Comparison of ENCODE assay signal across 1 cellular context in the genomic region with DNA sequence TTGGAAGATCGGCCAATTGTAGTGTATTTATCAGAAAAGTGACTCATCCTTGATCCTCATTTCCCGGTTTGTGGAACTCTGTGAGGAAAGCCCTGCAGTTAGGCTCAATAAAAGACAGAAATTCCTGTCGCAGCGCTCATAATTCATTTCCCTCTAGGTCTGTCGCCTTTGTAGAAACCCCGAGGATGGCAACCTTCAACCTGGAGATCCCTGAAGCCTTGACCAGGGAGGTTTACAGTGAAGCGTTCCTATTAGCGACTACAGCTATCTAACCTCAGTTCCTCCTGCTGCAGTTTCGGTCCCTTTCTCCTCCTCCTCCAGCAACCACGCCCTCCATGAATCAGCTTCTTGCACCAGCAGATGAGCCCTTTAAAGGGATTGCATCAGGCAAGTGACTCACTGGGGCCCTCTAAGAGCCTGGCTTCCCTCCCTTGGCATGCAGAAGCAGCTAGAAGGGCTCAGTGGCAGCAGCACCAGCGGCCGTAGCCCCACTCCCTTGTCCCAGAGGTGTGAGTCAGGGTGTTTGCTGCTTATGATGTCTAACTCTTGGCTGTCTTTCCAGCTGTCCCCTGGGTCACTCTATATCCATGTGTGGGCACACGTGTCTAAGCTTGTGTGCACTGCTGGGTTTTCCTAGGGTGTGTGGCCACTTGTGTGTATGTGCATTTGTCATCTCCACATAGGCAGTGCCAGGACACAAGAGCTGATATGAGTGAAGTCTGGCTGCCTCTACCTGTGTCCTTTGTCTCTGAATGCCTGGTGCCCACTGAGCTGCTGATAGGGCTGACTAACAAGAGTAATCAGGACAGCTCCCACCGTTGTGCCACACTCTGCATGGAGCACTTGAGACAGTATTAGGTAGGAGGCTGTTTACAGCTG.
TF ChIP-seq lines count a peak whose summit lies in the region.

No MANE protein-coding gene starts in this region.

TF ChIP-seq in Ishikawa, 13 proteins besides CTCF, POLR2A, EP300 and RAD21:
- TF ChIP-seq NFIC (IDR thresholded peaks at IDR 0.05) = peak; percentile 71
- peak; percentile 54; the same call in 1 of the 2 replicates for TF ChIP-seq YY1 (IDR thresholded peaks at IDR 0.05; ENCODE audit: low read depth)
- TF ChIP-seq FOXM1 (IDR thresholded peaks at IDR 0.05; ENCODE audit: borderline replicate concordance, low read depth) = peak; percentile 15; the same call in 1 of the 2 replicates
- no peak for TF ChIP-seq TAF1 (IDR thresholded peaks at IDR 0.05; ENCODE audit: low read depth)
- TF ChIP-seq TCF12 (IDR thresholded peaks at IDR 0.05; ENCODE audit: low read depth) = peak; percentile 81
- TF ChIP-seq CEBPB (IDR thresholded peaks at IDR 0.05) = peak; percentile 99
- peak; percentile 88 for TF ChIP-seq MAX (IDR thresholded peaks at IDR 0.05)
- no peak for TF ChIP-seq EGR1 (IDR thresholded peaks at IDR 0.05)
- peak; percentile 79 for TF ChIP-seq TEAD4 (IDR thresholded peaks at IDR 0.05)
- no peak for TF ChIP-seq ZBTB7A (IDR thresholded peaks at IDR 0.05; ENCODE audit: low read depth)
- TF ChIP-seq CREB1 (IDR thresholded peaks at IDR 0.05; ENCODE audit: low read depth) = no peak
- TF ChIP-seq, protein P1, sequence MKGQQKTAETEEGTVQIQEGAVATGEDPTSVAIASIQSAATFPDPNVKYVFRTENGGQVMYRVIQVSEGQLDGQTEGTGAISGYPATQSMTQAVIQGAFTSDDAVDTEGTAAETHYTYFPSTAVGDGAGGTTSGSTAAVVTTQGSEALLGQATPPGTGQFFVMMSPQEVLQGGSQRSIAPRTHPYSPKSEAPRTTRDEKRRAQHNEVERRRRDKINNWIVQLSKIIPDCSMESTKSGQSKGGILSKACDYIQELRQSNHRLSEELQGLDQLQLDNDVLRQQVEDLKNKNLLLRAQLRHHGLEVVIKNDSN (IDR thresholded peaks at IDR 0.05) = no peak
- TF ChIP-seq, protein P2, sequence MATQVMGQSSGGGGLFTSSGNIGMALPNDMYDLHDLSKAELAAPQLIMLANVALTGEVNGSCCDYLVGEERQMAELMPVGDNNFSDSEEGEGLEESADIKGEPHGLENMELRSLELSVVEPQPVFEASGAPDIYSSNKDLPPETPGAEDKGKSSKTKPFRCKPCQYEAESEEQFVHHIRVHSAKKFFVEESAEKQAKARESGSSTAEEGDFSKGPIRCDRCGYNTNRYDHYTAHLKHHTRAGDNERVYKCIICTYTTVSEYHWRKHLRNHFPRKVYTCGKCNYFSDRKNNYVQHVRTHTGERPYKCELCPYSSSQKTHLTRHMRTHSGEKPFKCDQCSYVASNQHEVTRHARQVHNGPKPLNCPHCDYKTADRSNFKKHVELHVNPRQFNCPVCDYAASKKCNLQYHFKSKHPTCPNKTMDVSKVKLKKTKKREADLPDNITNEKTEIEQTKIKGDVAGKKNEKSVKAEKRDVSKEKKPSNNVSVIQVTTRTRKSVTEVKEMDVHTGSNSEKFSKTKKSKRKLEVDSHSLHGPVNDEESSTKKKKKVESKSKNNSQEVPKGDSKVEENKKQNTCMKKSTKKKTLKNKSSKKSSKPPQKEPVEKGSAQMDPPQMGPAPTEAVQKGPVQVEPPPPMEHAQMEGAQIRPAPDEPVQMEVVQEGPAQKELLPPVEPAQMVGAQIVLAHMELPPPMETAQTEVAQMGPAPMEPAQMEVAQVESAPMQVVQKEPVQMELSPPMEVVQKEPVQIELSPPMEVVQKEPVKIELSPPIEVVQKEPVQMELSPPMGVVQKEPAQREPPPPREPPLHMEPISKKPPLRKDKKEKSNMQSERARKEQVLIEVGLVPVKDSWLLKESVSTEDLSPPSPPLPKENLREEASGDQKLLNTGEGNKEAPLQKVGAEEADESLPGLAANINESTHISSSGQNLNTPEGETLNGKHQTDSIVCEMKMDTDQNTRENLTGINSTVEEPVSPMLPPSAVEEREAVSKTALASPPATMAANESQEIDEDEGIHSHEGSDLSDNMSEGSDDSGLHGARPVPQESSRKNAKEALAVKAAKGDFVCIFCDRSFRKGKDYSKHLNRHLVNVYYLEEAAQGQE (IDR thresholded peaks at IDR 0.05; ENCODE audit: low read depth) = no peak
